Comparison of ENCODE assay signal across 2 cellular contexts in the genomic region with DNA sequence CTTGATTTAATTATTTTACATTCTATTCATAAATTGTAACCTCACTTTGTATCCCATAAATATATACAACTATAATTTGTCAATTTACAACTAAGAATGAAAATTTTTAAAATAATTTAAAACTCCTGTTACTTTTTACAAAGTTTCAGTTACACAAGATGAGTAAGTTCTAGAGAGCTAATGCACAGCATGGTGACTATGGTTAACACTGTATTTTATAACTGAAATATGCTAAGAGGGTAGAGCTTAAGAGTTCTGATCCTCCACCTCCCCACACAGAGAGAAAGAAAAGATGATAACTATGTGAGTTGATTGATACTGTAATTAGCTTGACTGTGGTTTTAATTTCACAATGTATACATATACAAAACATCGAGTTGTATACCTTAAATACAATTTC.
TF ChIP-seq lines count a peak whose summit lies in the region.

No MANE protein-coding gene starts in this region.

TF ChIP-seq in SK-N-SH, 30 proteins besides CTCF, POLR2A, EP300 and RAD21:
- no peak for TF ChIP-seq FOXJ3 (CRISPR knock-in tag; IDR thresholded peaks at IDR 0.05)
- no peak for TF ChIP-seq SIN3A (IDR thresholded peaks at IDR 0.05; ENCODE audit: borderline replicate concordance, low read depth, low read length)
- TF ChIP-seq FOXM1 (IDR thresholded peaks at IDR 0.05; ENCODE audit: low read depth), result no peak
- no peak for TF ChIP-seq TAF1 (IDR thresholded peaks at IDR 0.05; ENCODE audit: borderline replicate concordance, low read depth, low read length)
- TF ChIP-seq, protein P1, sequence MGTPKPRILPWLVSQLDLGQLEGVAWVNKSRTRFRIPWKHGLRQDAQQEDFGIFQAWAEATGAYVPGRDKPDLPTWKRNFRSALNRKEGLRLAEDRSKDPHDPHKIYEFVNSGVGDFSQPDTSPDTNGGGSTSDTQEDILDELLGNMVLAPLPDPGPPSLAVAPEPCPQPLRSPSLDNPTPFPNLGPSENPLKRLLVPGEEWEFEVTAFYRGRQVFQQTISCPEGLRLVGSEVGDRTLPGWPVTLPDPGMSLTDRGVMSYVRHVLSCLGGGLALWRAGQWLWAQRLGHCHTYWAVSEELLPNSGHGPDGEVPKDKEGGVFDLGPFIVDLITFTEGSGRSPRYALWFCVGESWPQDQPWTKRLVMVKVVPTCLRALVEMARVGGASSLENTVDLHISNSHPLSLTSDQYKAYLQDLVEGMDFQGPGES (IDR thresholded peaks at IDR 0.05; ENCODE audit: low read depth, low read length), result no peak
- TF ChIP-seq GATA2 (CRISPR knock-in tag; IDR thresholded peaks at IDR 0.05), result no peak
- no peak for TF ChIP-seq MEF2A (IDR thresholded peaks at IDR 0.05; ENCODE audit: borderline replicate concordance, low read depth)
- TF ChIP-seq, protein P2, sequence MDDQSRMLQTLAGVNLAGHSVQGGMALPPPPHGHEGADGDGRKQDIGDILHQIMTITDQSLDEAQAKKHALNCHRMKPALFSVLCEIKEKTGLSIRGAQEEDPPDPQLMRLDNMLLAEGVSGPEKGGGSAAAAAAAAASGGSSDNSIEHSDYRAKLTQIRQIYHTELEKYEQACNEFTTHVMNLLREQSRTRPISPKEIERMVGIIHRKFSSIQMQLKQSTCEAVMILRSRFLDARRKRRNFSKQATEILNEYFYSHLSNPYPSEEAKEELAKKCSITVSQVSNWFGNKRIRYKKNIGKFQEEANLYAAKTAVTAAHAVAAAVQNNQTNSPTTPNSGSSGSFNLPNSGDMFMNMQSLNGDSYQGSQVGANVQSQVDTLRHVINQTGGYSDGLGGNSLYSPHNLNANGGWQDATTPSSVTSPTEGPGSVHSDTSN (IDR thresholded peaks at IDR 0.05), result no peak
- no peak for TF ChIP-seq CHD2 (IDR thresholded peaks at IDR 0.05; ENCODE audit: low read length, partially characterized antibody)
- no peak for TF ChIP-seq POLR2AphosphoS5 (IDR thresholded peaks at IDR 0.05; ENCODE audit: low read depth, low read length)
- TF ChIP-seq MXI1 (IDR thresholded peaks at IDR 0.05; ENCODE audit: low read depth, low read length), result no peak
- no peak for TF ChIP-seq NRF1 (IDR thresholded peaks at IDR 0.05; ENCODE audit: low read depth, low read length)
- TF ChIP-seq SMC3 (IDR thresholded peaks at IDR 0.05; ENCODE audit: low read depth, low read length), result no peak
- no peak for TF ChIP-seq JUND (IDR thresholded peaks at IDR 0.05)

TF ChIP-seq in SK-N-SH treated with all-trans-retinoic acid at 6 μM for 48 hours, 23 proteins besides CTCF, POLR2A, EP300 and RAD21 (continued from another document):
- TF ChIP-seq ESRRG (CRISPR knock-in tag; IDR thresholded peaks at IDR 0.05) (no peak), CSDC2 (CRISPR knock-in tag; IDR thresholded peaks at IDR 0.05) (no peak), ZNF70 (CRISPR knock-in tag; IDR thresholded peaks at IDR 0.05) (no peak), ZFP3 (CRISPR knock-in tag; IDR thresholded peaks at IDR 0.05) (no peak), TCF4 (CRISPR knock-in tag; IDR thresholded peaks at IDR 0.05; ENCODE audit: borderline replicate concordance) (no peak)
